8 cellular contexts compared by ENCODE assay signal in genomic region chr11:86999859-87000753, GRCh38. TPM values are rescaled to one million over a fixed set of nuclear protein-coding genes. Genes with fewer than 3 reads are reported as not detected.
DNase-seq lines count a peak whose midpoint lies in the region; TF ChIP-seq lines count a peak whose summit lies in the region.
"Had no signal": no experiment of that assay in that cellular context is flagged by ENCODE, and none has a peak within 500 bp of the region (broad histone marks: within the 10 kb centered on the region; RNA-seq: fewer than 3 reads in every experiment).

No MANE protein-coding gene starts in this region.

- peak overlapping the region; percentile 66 for H3K27ac Mint-ChIP-seq in type B pancreatic cell

- H3K9ac ChIP-seq in HUES64 (ENCODE audit: low read depth, low read length) (no peak overlapping the region; the same call in 1 of the 2 replicates), adipocyte (ENCODE audit: low read length) (peak overlapping the region; percentile 6)

- no peak for TF ChIP-seq CTCF in type B pancreatic cell (conservative IDR thresholded peaks at IDR 0.05)

- H3K4me3 ChIP-seq in HUES64 (ENCODE audit: low read length) = no peak overlapping the region
- no peak overlapping the region for H3K4me3 ChIP-seq in adipocyte (ENCODE audit: low read length)

- H3K27me3 ChIP-seq in HUES64 (ENCODE audit: insufficient read depth, low read length) = no peaks in the 10 kb centered on the region
- no peaks in the 10 kb centered on the region for H3K27me3 ChIP-seq in adipocyte (replicated peaks; ENCODE audit: control insufficient read depth, insufficient read depth, low read length)

- peak overlapping the region; percentile 15 for H3K4me3 Mint-ChIP-seq in type B pancreatic cell

- H3K27ac ChIP-seq in HUES64 (ENCODE audit: low read depth, low read length) = peak overlapping the region; percentile 45; the same call in 1 of the 2 replicates

- H3K27me3 Mint-ChIP-seq in type B pancreatic cell = no peaks in the 10 kb centered on the region

- no peaks in the 10 kb centered on the region for H3K36me3 Mint-ChIP-seq in type B pancreatic cell

- WGBS in HUES64 = 57% methylated on average over 4 of the region's 5 CpGs

- H3K4me1 Mint-ChIP-seq in type B pancreatic cell (ENCODE audit: unreplicated experiment) = peaks cover 20% of the 10 kb centered on the region

- H3K36me3 ChIP-seq in HUES64 (ENCODE audit: insufficient read depth, low read length) (no peaks in the 10 kb centered on the region), adipocyte (ENCODE audit: control insufficient read depth, insufficient read depth, low read length, severe bottlenecking) (no peaks in the 10 kb centered on the region)

- H3K4me1 ChIP-seq in HUES64 (ENCODE audit: insufficient read depth, low read length) = peaks cover 9% of the 10 kb centered on the region; the same call in 1 of the 2 replicates
- H3K4me1 ChIP-seq in adipocyte (ENCODE audit: control insufficient read depth, insufficient read depth, low read length) = peaks cover 14% of the 10 kb centered on the region

- H3K9me3 ChIP-seq in HUES64 (ENCODE audit: insufficient read depth, low read depth, low read length) (no peaks in the 10 kb centered on the region), adipocyte (ENCODE audit: control insufficient read depth, low read length) (no peaks in the 10 kb centered on the region)

- no peaks in the 10 kb centered on the region for H3K9me3 Mint-ChIP-seq in type B pancreatic cell

- DNase-seq in adipocyte (ENCODE audit: low read depth) (peak; percentile 65), islet precursor cell (peak; percentile 97), type B pancreatic cell (ENCODE audit: extremely low spot score, unreplicated experiment) (no peak), SKM-1 treated with dmso at 0.1 percent for 144 hours (lab: John Stamatoyannopoulos, UW; ENCODE audit: unreplicated experiment) (no peak), DMS114 treated with DMSO at 0.1 percent for 48 hours (lab: John Stamatoyannopoulos, UW; ENCODE audit: unreplicated experiment) (no peak), glomerular visceral epithelial cell (ENCODE audit: extremely low spot score) (no peak)
- DNase-seq: activated effector memory CD4-positive, alpha-beta T cell treated with anti-CD3 and anti-CD28 coated beads, Interleukin-2, amount 50 U/mL, for 16 hours had no signal

RNA-seq across cellular contexts. Expression of gene TMEM135, which starts 37.6 kb away (rescaled TPM):
- 40.0 TPM for polyA plus RNA-seq in HUES64 (2013, experiment 1 of 2)
- 32.6 TPM for polyA plus RNA-seq in HUES64 (2013, experiment 2 of 2)
- total RNA-seq in type B pancreatic cell (ENCODE audit: low replicate concordance) = 33.9 and 46.4 TPM in 2 replicates

RNA-seq across cellular contexts. Expression of gene FZD4, which starts 44.9 kb away (rescaled TPM):
- 3.9 TPM for polyA plus RNA-seq in HUES64 (2013, experiment 1 of 2)
- polyA plus RNA-seq in HUES64 (2013, experiment 2 of 2) = 4.9 TPM
- 6.4 and 11.9 TPM in 2 replicates for total RNA-seq in type B pancreatic cell (ENCODE audit: low replicate concordance)

Comparison
In these comparisons a context has a peak if more than half of its experiments do, and no peak if none do; other contexts are left out.
1. DNase-seq: peak in adipocyte (single experiment) and islet precursor cell (single experiment); none in type B pancreatic cell (single experiment), SKM-1 treated with dmso at 0.1 percent for 144 hours (single experiment), DMS114 treated with DMSO at 0.1 percent for 48 hours (single experiment) and glomerular visceral epithelial cell (single experiment).